Comparison of ENCODE assay signal across 18 cellular contexts in the genomic region with DNA sequence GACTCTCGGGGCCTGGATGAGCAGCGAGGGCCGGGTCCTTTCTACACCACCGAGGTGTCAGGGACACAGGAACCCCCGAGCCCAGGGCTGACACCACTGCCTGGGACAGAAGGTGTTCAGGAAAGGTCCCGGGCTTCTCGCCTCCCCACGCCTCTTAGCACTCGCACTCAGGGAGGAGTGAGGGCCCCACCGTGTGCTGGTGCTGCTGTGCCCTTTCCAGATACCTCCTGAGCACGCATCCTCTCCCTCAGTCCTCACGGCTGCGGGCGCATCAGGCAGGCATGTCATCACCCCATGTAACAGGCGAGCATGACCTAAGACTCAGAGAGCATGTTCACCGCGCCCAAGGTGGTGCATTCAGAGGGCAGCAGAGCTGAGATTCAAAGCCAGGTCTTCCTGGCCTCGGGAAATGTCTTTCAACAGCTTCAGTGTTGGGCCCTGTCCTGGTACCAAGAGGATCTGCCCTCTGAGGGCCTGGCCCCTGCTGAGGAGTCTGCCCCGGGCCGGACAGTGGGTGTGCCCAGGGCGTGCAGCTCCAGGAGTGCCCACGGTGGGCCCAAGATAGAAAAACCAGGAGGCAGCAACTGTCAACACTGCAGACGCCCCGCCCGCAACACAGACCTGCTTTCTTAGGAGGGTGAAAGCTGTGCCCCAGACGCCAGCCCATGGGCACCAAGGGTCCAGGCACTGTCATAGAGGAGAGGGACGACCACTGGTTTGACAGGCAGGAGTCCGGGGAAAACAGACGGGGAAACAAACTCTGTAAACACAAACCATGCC. TPM values are rescaled to one million over a fixed set of nuclear protein-coding genes. Genes with fewer than 3 reads are reported as not detected.
DNase-seq lines count a peak whose midpoint lies in the region; ATAC-seq and TF ChIP-seq lines count a peak whose summit lies in the region.
"Had no signal": no experiment of that assay in that cellular context is flagged by ENCODE, and none has a peak within 500 bp of the region (broad histone marks: within the 10 kb centered on the region; RNA-seq: fewer than 3 reads in every experiment).

No MANE protein-coding gene starts in this region.

- POLR2A ChIA-PET in Caco-2 (lab: Charles Lee) = interaction anchor here (1.4 kb wide), 1 partner anchor 8 kb away, joined by 3 read pairs; no protein-coding TSS in a partner anchor

- no peak overlapping the region for H2AFZ ChIP-seq in osteoblast (ENCODE audit: low read length)

- peaks cover 7% of the 10 kb centered on the region for H4K20me1 ChIP-seq in osteoblast (ENCODE audit: insufficient read depth, low read length)

- H3K9me3 Mint-ChIP-seq in Caco-2 (ENCODE audit: unreplicated experiment) = no peaks in the 10 kb centered on the region
- H3K9me3 Mint-ChIP-seq: activated T-helper 2 cell treated with anti-CD3 and anti-CD28 coated beads, Interferon-gamma antibody, Interleukin-2, Interleukin-4, amounts not matched to agents 10 μg/mL and 5 μg/mL and 100 μg/mL, durations not matched to agents 14 hours and 24 hours and 36 hours; CD4-positive, alpha-beta memory T cell; effector memory CD8-positive, alpha-beta T cell had no signal

- H3K4me1 Mint-ChIP-seq in Caco-2 (ENCODE audit: low read depth, unreplicated experiment) = peaks cover 39% of the 10 kb centered on the region

- ATAC-seq in heart left ventricle = peak in 3 of 4 donors; percentile 1 to 2 (median 1)
- no peak for ATAC-seq in HG02571 (IDR thresholded peaks at IDR 0.05; ENCODE audit: unreplicated experiment)
- ATAC-seq in GM21447 (IDR thresholded peaks at IDR 0.05; ENCODE audit: unreplicated experiment) = no peak
- ATAC-seq: activated CD4-positive, CD25-positive, alpha-beta regulatory T cell treated with anti-CD3 and anti-CD28 coated beads, Interleukin-2, amount 50 U/mL, for 24 hours; effector memory CD8-positive, alpha-beta T cell had no signal

- intact Hi-C loops in Caco-2 (cut with micrococcal nuclease; ENCODE audit: unreplicated experiment) = no loop called here
- intact Hi-C loops in heart left ventricle (cut with DNase I) = no loop called here

- H3K36me3 Mint-ChIP-seq in Caco-2 (ENCODE audit: insufficient read depth, unreplicated experiment) = peaks cover 28% of the 10 kb centered on the region
- H3K36me3 Mint-ChIP-seq: CD4-positive, alpha-beta memory T cell had no signal

- H3K4me3 Mint-ChIP-seq in Caco-2 (ENCODE audit: unreplicated experiment) = no peak overlapping the region
- H3K4me3 Mint-ChIP-seq: CD4-positive, alpha-beta memory T cell; effector memory CD8-positive, alpha-beta T cell had no signal

- H3K4me1 ChIP-seq in Caco-2 (peaks cover 65% of the 10 kb centered on the region), heart left ventricle (peaks cover 6 to 59% (median 41%) of the 10 kb centered on the region in 12 donors), osteoblast (ENCODE audit: insufficient read depth, low read length) (peaks cover 23% of the 10 kb centered on the region)

- CTCF ChIA-PET in Caco-2 (lab: Charles Lee) = no interaction called here

- no peak for TF ChIP-seq CTCF in Caco-2 (IDR thresholded peaks at IDR 0.05; ENCODE audit: insufficient read depth in 1 of 2, low read depth in 1 of 2, low read length in 1 of 2, severe bottlenecking in 1 of 2, unreplicated experiment in 1 of 2)
- no peak for TF ChIP-seq CTCF in heart left ventricle (IDR thresholded peaks at IDR 0.05)
- no peak for TF ChIP-seq CTCF in osteoblast (IDR thresholded peaks at IDR 0.05; ENCODE audit: extremely low read depth, low read depth, low read length)

- H3K4me2 ChIP-seq in osteoblast (ENCODE audit: insufficient read depth, low read length) = no peak overlapping the region

- DNase-seq in Caco-2 (peak in 1 of 2 experiments; percentile 43), SW480 (ENCODE audit: low spot score) (peak; percentile 74), heart left ventricle (peak in 1 of 5 donors; percentile 28), osteoblast (ENCODE audit: insufficient read length, low spot score, missing footprints) (no peak), H4 (ENCODE audit: low spot score) (no peak), SW 1271 (lab: John Stamatoyannopoulos, UW) (no peak)
- DNase-seq: ACHN; CD4-positive, alpha-beta memory T cell; DND-41; effector memory CD8-positive, alpha-beta T cell; hypothalamus; NCI-H1694; transverse colon had no signal

- H3K27ac ChIP-seq in heart left ventricle (peak overlapping the region; percentile 46 to 84 (median 70)), osteoblast (ENCODE audit: low read depth, low read length) (peak overlapping the region; percentile 72)

- H3K9me3 ChIP-seq in Caco-2 (no peaks in the 10 kb centered on the region), heart left ventricle (no peaks in the 10 kb centered on the region), osteoblast (ENCODE audit: low read depth, low read length) (no peaks in the 10 kb centered on the region)
- H3K9me3 ChIP-seq: transverse colon had no signal

- no peak for TF ChIP-seq POLR2A in heart left ventricle (IDR thresholded peaks at IDR 0.05)

- H3K27me3 Mint-ChIP-seq in Caco-2 (ENCODE audit: insufficient read depth, unreplicated experiment) = no peaks in the 10 kb centered on the region

- 69 to 82% (median 79%) methylated on average over 24 to 29 of the region's 29 CpGs for WGBS in heart left ventricle, 4 donors

- H3K27me3 ChIP-seq in Caco-2 (replicated peaks; ENCODE audit: control insufficient read depth, insufficient read depth, low read length) (no peaks in the 10 kb centered on the region), heart left ventricle (no peaks in the 10 kb centered on the region), osteoblast (ENCODE audit: insufficient read depth, low read length) (no peaks in the 10 kb centered on the region)
- H3K27me3 ChIP-seq: transverse colon had no signal

- peak overlapping the region; percentile 51 for H3K27ac Mint-ChIP-seq in Caco-2 (ENCODE audit: unreplicated experiment)
- H3K27ac Mint-ChIP-seq: activated T-helper 2 cell treated with anti-CD3 and anti-CD28 coated beads, Interferon-gamma antibody, Interleukin-2, Interleukin-4, amounts not matched to agents 10 μg/mL and 5 μg/mL and 100 μg/mL, durations not matched to agents 14 hours and 24 hours and 36 hours; effector memory CD8-positive, alpha-beta T cell had no signal

- no TSS peak for BruUV-seq in Caco-2 (replicated peaks; lab: Mats Ljungman, UMichigan)

- H3K36me3 ChIP-seq in Caco-2 (ENCODE audit: control insufficient read depth, insufficient read depth, low read length) (no peaks in the 10 kb centered on the region; the same call in 1 of the 2 replicates), heart left ventricle (peaks cover 2 to 86% (median 82%) of the 10 kb centered on the region in 9 donors), osteoblast (ENCODE audit: insufficient read depth, low read length) (peaks cover 98% of the 10 kb centered on the region)
- H3K36me3 ChIP-seq: transverse colon had no signal

- H3K79me2 ChIP-seq in osteoblast (ENCODE audit: insufficient read depth, low read length) = no peaks in the 10 kb centered on the region

- H3K4me3 ChIP-seq in Caco-2 (ENCODE audit: low read depth, low read length) (no peak overlapping the region), heart left ventricle (no peak overlapping the region), osteoblast (ENCODE audit: insufficient read depth, low read length) (no peak overlapping the region)
- H3K4me3 ChIP-seq: transverse colon had no signal

RNA-seq across cellular contexts. Expression of gene TGM2, which starts 29.2 kb away (rescaled TPM):
- total RNA-seq in Caco-2 (2022) (138 and 162 TPM in 2 replicates), heart left ventricle (1,000 to 10,000 TPM in 1 of 9 donors, 100 to 1,000 TPM in 8; 271 to 1,146 (median 567) TPM), osteoblast (78.2 and 137 TPM in 2 replicates)
- polyA plus RNA-seq in heart left ventricle = 100 to 1,000 TPM; 211 to 972 TPM
- total RNA-seq in H4 (2014; rRNA removed; shearing (Covaris generic)) = 7.0 and 7.1 TPM in 2 replicates
- total RNA-seq: activated CD8-positive, alpha-beta memory T cell treated with anti-CD3 and anti-CD28 coated beads for 36 hours; activated T-helper 2 cell treated with anti-CD3 and anti-CD28 coated beads, Interferon-gamma antibody, Interleukin-2, Interleukin-4, amounts not matched to agents 10 μg/mL and 5 μg/mL and 100 μg/mL, durations not matched to agents 14 hours and 24 hours and 36 hours had no signal

Comparison
In these comparisons a context has a peak if more than half of its experiments do, and no peak if none do; other contexts are left out.
1. ATAC-seq: peak in heart left ventricle (3 of 4); none in HG02571 (single experiment) and GM21447 (single experiment).